8 cellular contexts compared by ENCODE assay signal in the genomic region with DNA sequence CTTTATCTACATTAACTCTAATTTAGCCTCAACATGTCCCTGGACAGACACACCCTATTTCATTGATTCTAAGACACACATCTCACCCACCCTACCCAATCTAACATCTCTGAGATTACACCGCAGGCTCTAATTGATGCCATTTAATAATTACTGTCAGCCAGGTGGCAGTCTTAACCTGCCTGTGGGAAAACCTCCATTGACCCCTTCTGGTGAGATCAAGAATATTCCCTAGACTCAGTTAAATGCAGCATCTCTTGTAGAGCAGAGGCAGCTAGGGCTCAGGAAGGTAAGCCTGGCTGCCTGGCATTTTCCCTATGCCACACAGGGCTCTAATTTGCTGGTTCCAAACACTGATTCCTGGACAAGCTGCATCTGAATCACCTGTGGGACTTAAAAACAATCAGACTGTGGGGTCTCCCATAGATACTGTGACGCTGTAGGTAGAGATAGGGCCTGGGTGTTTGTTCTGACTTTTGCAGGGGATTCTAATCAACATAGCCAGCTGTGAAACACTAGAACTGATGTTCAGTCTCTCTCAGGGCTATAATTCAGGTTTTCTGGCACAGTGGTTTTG. TPM values are rescaled to one million over a fixed set of nuclear protein-coding genes. Genes with fewer than 3 reads are reported as not detected.
A peak's percentile ranks its signal among the peaks of the same experiment; 100 is the strongest.
DNase-seq lines count a peak whose midpoint lies in the region; ATAC-seq and TF ChIP-seq lines count a peak whose summit lies in the region.

No MANE protein-coding gene starts in this region.

- H3K27ac Mint-ChIP-seq in MCF 10A (ENCODE audit: low read depth, unreplicated experiment) (no peak overlapping the region), nephron progenitor cell (no peak overlapping the region)

- peak; percentile 41 for TF ChIP-seq CTCF in GM12865 (IDR thresholded peaks at IDR 0.05; ENCODE audit: insufficient read depth, low read depth, low read length, missing control alignments)
- peak; percentile 58 for TF ChIP-seq CTCF in MCF 10A (IDR thresholded peaks at IDR 0.05; ENCODE audit: unreplicated experiment)
- TF ChIP-seq CTCF in nephron progenitor cell (IDR thresholded peaks at IDR 0.05), result peak; percentile 37

- H3K27me3 Mint-ChIP-seq in MCF 10A (ENCODE audit: insufficient read depth, unreplicated experiment) (peaks cover 15% of the 10 kb centered on the region), nephron progenitor cell (ENCODE audit: low read depth, poor library complexity) (peaks cover 46% of the 10 kb centered on the region)

- POLR2A ChIA-PET in MCF 10A (lab: Yijun Ruan, JAX), result interaction anchor here (0.7 to 3.3 kb wide), 6 partner anchors 13 to 195 kb away, joined by 3 to 19 read pairs (median 6); partner anchors contain the start of gene MCRS1

- H3K4me3 Mint-ChIP-seq in MCF 10A (ENCODE audit: unreplicated experiment) (no peak overlapping the region), nephron progenitor cell (no peak overlapping the region)

- no peaks in the 10 kb centered on the region for H3K9me3 Mint-ChIP-seq in MCF 10A (ENCODE audit: unreplicated experiment)
- no peaks in the 10 kb centered on the region for H3K9me3 Mint-ChIP-seq in nephron progenitor cell

- H3K36me3 Mint-ChIP-seq in MCF 10A (ENCODE audit: insufficient read depth, unreplicated experiment) (peaks cover 4% of the 10 kb centered on the region), nephron progenitor cell (ENCODE audit: low read depth) (peaks cover 7% of the 10 kb centered on the region)

- ATAC-seq in GM19035 (IDR thresholded peaks at IDR 0.05; ENCODE audit: unreplicated experiment) (no peak), GM19452 (IDR thresholded peaks at IDR 0.05; ENCODE audit: unreplicated experiment) (no peak)

- no TSS peak for BruUV-seq in MCF 10A (replicated peaks; lab: Mats Ljungman, UMichigan)

- H3K4me3 ChIP-seq in GM12865 (ENCODE audit: low read depth, low read length), result no peak overlapping the region

- intact Hi-C loops in MCF 10A (cut with micrococcal nuclease), result loop anchor here (1.0 to 2.0 kb wide), 2 partner anchors 27 to 195 kb away; no protein-coding TSS in a partner anchor

- peaks cover 13% of the 10 kb centered on the region for H3K4me1 Mint-ChIP-seq in MCF 10A (ENCODE audit: insufficient read depth, unreplicated experiment)
- H3K4me1 Mint-ChIP-seq in nephron progenitor cell, result peaks cover 16% of the 10 kb centered on the region

- DNase-seq in A172 (ENCODE audit: low spot score) (peak; percentile 18), GM12865 (ENCODE audit: low read depth) (peak; percentile 48), NCI-H2196 treated with DMSO at 0.1 percent for 48 hours (lab: John Stamatoyannopoulos, UW; ENCODE audit: unreplicated experiment) (peak; percentile 34), MCF 10A (ENCODE audit: unreplicated experiment) (peak; percentile 65), nephron progenitor cell (no peak)
- DNase-seq in stimulated activated CD4-positive, alpha-beta T cell treated with anti-CD3 and anti-CD28 coated beads, Interleukin-2, amount 100 ng/mL, for 24 hours, result no peak

- CTCF ChIA-PET in MCF 10A (lab: Yijun Ruan, JAX), result interaction anchor here (0.5 to 4.8 kb wide), 19 partner anchors 9 to 196 kb away, joined by 3 to 34 read pairs (median 4); partner anchors contain the start of gene FAM186B

RNA-seq across cellular contexts. Expression of gene MCRS1, which starts 14.3 kb away (rescaled TPM):
- total RNA-seq in A172 (2014; rRNA removed; shearing (Covaris generic)), result 66.5 and 79.5 TPM in 2 replicates
- 34.3 and 58.7 TPM in 2 replicates for total RNA-seq in MCF 10A (2022)

RNA-seq across cellular contexts. Expression of gene KCNH3, which starts 14.8 kb away (rescaled TPM):
- total RNA-seq in A172 (2014; rRNA removed; shearing (Covaris generic)), result 5.4 and 7.1 TPM in 2 replicates
- not detected in 2 replicates for total RNA-seq in MCF 10A (2022)

RNA-seq across cellular contexts. Expression of gene FAM186B, which starts 51.8 kb away (rescaled TPM):
- total RNA-seq in A172 (2014; rRNA removed; shearing (Covaris generic)), result 0.05 and 0.55 TPM in 2 replicates
- 0.30 and 0.64 TPM in 2 replicates for total RNA-seq in MCF 10A (2022)

Comparison
In these comparisons a context has a peak if more than half of its experiments do, and no peak if none do; other contexts are left out.
1. DNase-seq: peak in A172 (single experiment), GM12865 (single experiment), NCI-H2196 treated with DMSO at 0.1 percent for 48 hours (single experiment) and MCF 10A (single experiment); none in nephron progenitor cell (single experiment) and stimulated activated CD4-positive, alpha-beta T cell treated with anti-CD3 and anti-CD28 coated beads, Interleukin-2, amount 100 ng/mL, for 24 hours (0 of 2).
2. Peak in every context shown above with its lines, with median percentiles within 50 percentile points of each other: CTCF ChIP-seq.